In genomic region chr6:70879496-70879895, GRCh38 we compare ENCODE assay signal across 23 cellular contexts.
DNase-seq lines count a peak whose midpoint lies in the region; ATAC-seq, FAIRE-seq and TF ChIP-seq lines count a peak whose summit lies in the region.
"Had no signal": no experiment of that assay in that cellular context is flagged by ENCODE, and none has a peak within 500 bp of the region (broad histone marks: within the 10 kb centered on the region; RNA-seq: fewer than 3 reads in every experiment).

No MANE protein-coding gene starts in this region.

- no peak for TF ChIP-seq EP300 in GM12878 (IDR thresholded peaks at IDR 0.05; ENCODE audit: borderline replicate concordance in 1 of 2, control insufficient read depth in 1 of 2, low read depth in 2 of 2, low read length in 2 of 2)

- H3K36me3 ChIP-seq in GM12878 (ENCODE audit: control insufficient read depth in 2 of 2, insufficient read depth in 2 of 2, low read length in 1 of 2) = no peaks in the 10 kb centered on the region
- H3K36me3 ChIP-seq: BLaER1, HAP-1 had no signal

- no peak overlapping the region for H3K4ac ChIP-seq in H9 (ENCODE audit: low read depth, low read length)

- no peak for TF ChIP-seq CTCF in H9 (conservative IDR thresholded peaks at IDR 0.05)
- TF ChIP-seq CTCF in GM12878 (IDR thresholded peaks at IDR 0.05 in 2 of 3, conservative IDR thresholded peaks at IDR 0.05 in 1 of 3; ENCODE audit: control insufficient read depth in 2 of 3, extremely low read depth in 1 of 3, insufficient read depth in 1 of 3, low read depth in 3 of 3, low read length in 3 of 3) = no peak
- no peak for TF ChIP-seq CTCF in endothelial cell (IDR thresholded peaks at IDR 0.05; ENCODE audit: unreplicated experiment)
- no peak for TF ChIP-seq CTCF in foreskin keratinocyte (conservative IDR thresholded peaks at IDR 0.05)

- no peak overlapping the region for H3K56ac ChIP-seq in H9 (ENCODE audit: insufficient read length, low read depth, low read length)

- H3K9ac ChIP-seq in H9 (ENCODE audit: extremely low read depth, insufficient read length, low read length) (no peak overlapping the region), GM12878 (ENCODE audit: control insufficient read depth, insufficient read depth, low read length) (no peak overlapping the region)
- H3K9ac ChIP-seq: BLaER1, GM23248 had no signal

- H3K27ac Mint-ChIP-seq in H9 (peak overlapping the region in 1 of 3 experiments; percentile 29; a peak in 1 of 7 replicates), endothelial cell (ENCODE audit: unreplicated experiment) (no peak overlapping the region)
- H3K27ac Mint-ChIP-seq in stimulated activated naive CD8-positive, alpha-beta T cell treated with anti-CD3 and anti-CD28 coated beads, Interleukin-15, amount 100 ng/mL, for 72 hours = peak overlapping the region in 1 of 2 donors; percentile 32
- no peak overlapping the region for H3K27ac Mint-ChIP-seq in stimulated activated memory B cell treated with anti-CD40 and anti-IgM and Interleukin-4, amounts not matched to agents 10 μg/mL and 1 μg/mL and 100 μg/mL, for 72 hours
- H3K27ac Mint-ChIP-seq: B cell; CD4-positive, CD25-positive, alpha-beta regulatory T cell; CD8-positive, alpha-beta T cell; HFFc6 had no signal

- H2BK5ac ChIP-seq in H9 (ENCODE audit: insufficient read length, low read length) = no peak overlapping the region

- in situ Hi-C loops in GM12878 (cut with MboI) = loop anchor here (25.0 kb wide), 1 partner anchor 367 kb away; no protein-coding TSS in a partner anchor

- H4K8ac ChIP-seq in H9 (replicated peaks; ENCODE audit: insufficient read length, low read depth, low read length) = no peak overlapping the region

- SMC1A ChIA-PET in GM12878 (lab: Charles Lee; ENCODE audit: uncharacterized antibody, unreplicated experiment) = interaction anchor here (1.0 to 4.0 kb wide), 3 partner anchors 106 to 359 kb away, joined by 3 to 34 read pairs (median 3); no protein-coding TSS in a partner anchor

- no peaks in the 10 kb centered on the region for H3K27me3 ChIP-seq in H9 (ENCODE audit: insufficient read depth, low read length)
- no peaks in the 10 kb centered on the region for H3K27me3 ChIP-seq in GM12878 (replicated peaks in 1 of 2; ENCODE audit: control insufficient read depth in 2 of 2, insufficient read depth in 2 of 2, low read length in 1 of 2)
- H3K27me3 ChIP-seq in foreskin keratinocyte = peaks cover 27% of the 10 kb centered on the region
- H3K27me3 ChIP-seq: BLaER1 had no signal

- DNase-seq in H9 (no peak), GM12878 (ENCODE audit: low read depth, low spot score) (no peak), endothelial cell (ENCODE audit: low spot score) (no peak), foreskin keratinocyte (peak; percentile 8 to 44)
- no peak for DNase-seq in activated T-cell treated with anti-CD3 and anti-CD28 coated beads, Interleukin-2, amount 50 U/mL, for 48 hours
- no peak for DNase-seq in stimulated activated naive CD8-positive, alpha-beta T cell treated with anti-CD3 and anti-CD28 coated beads, Interleukin-15, amount 100 ng/mL, for 72 hours
- DNase-seq: Caco-2; CD4-positive, CD25-positive, alpha-beta regulatory T cell; CD8-positive, alpha-beta T cell; DMS153; DND-41; GM23248; HFFc6 had no signal

- peak overlapping the region; percentile 92; the same call in 1 of the 2 replicates for H2BK15ac ChIP-seq in H9 (ENCODE audit: low read depth, low read length)

- no peak overlapping the region for H3K27ac ChIP-seq in H9 (ENCODE audit: insufficient read length, low read depth, low read length)
- H3K27ac ChIP-seq in GM12878 (ENCODE audit: control insufficient read depth, insufficient read depth) = no peak overlapping the region
- H3K27ac ChIP-seq in foreskin keratinocyte = no peak overlapping the region
- H3K27ac ChIP-seq: 22Rv1, BLaER1, C4-2B, GM23248 had no signal

- H3K18ac ChIP-seq in H9 (ENCODE audit: insufficient read length, low read depth, low read length) = no peak overlapping the region

- H3K9me3 ChIP-seq in H9 (ENCODE audit: control insufficient read depth, low read depth, low read length) = no peaks in the 10 kb centered on the region
- no peaks in the 10 kb centered on the region; the same call in 2 of the 3 replicates for H3K9me3 ChIP-seq in GM12878 (replicated peaks; ENCODE audit: control insufficient read depth, insufficient read depth, low read length)
- H3K9me3 ChIP-seq: BLaER1, Caco-2, HAP-1 had no signal

- no peak for TF ChIP-seq POLR2A in GM12878 (IDR thresholded peaks at IDR 0.05; ENCODE audit: low read depth, low read length)

- H2AK5ac ChIP-seq in H9 (ENCODE audit: insufficient read length, low read length) = no peak overlapping the region

- no peak overlapping the region for H4K91ac ChIP-seq in H9 (ENCODE audit: insufficient read length, low read depth, low read length)

- H3K4me1 Mint-ChIP-seq in H9 (peaks cover 11% of the 10 kb centered on the region in 2 experiments), endothelial cell (ENCODE audit: unreplicated experiment) (no peaks in the 10 kb centered on the region)
- H3K4me1 Mint-ChIP-seq in stimulated activated naive CD8-positive, alpha-beta T cell treated with anti-CD3 and anti-CD28 coated beads, Interleukin-15, amount 100 ng/mL, for 72 hours = peaks cover 3% of the 10 kb centered on the region
- H3K4me1 Mint-ChIP-seq in stimulated activated memory B cell treated with anti-CD40 and anti-IgM and Interleukin-4, amounts not matched to agents 10 μg/mL and 1 μg/mL and 100 μg/mL, for 72 hours = peaks cover 4% of the 10 kb centered on the region
- H3K4me1 Mint-ChIP-seq: B cell had no signal

- no peak overlapping the region for H2BK20ac ChIP-seq in H9 (ENCODE audit: low read depth, low read length, poor library complexity, severe bottlenecking)

- no TSS peak for BruUV-seq in GM12878 (replicated peaks; lab: Mats Ljungman, UMichigan)

- RAD21 ChIA-PET in GM12878 (lab: Charles Lee; ENCODE audit: unreplicated experiment) = interaction anchor here (0.6 to 1.4 kb wide), 2 partner anchors 172 to 569 kb away, joined by 4 to 9 read pairs; no protein-coding TSS in a partner anchor

- POLR2A ChIA-PET in GM12878 (lab: Charles Lee) = no interaction called here

- no peak overlapping the region for H3K4me3 Mint-ChIP-seq in H9
- peak overlapping the region; percentile 1 for H3K4me3 Mint-ChIP-seq in endothelial cell (ENCODE audit: unreplicated experiment)
- no peak overlapping the region for H3K4me3 Mint-ChIP-seq in stimulated activated naive CD8-positive, alpha-beta T cell treated with anti-CD3 and anti-CD28 coated beads, Interleukin-15, amount 100 ng/mL, for 72 hours
- no peak overlapping the region for H3K4me3 Mint-ChIP-seq in stimulated activated memory B cell treated with anti-CD40 and anti-IgM and Interleukin-4, amounts not matched to agents 10 μg/mL and 1 μg/mL and 100 μg/mL, for 72 hours
- H3K4me3 Mint-ChIP-seq: B cell; CD4-positive, CD25-positive, alpha-beta regulatory T cell; CD8-positive, alpha-beta T cell; HFFc6 had no signal

- H3K4me2 ChIP-seq in H9 (ENCODE audit: insufficient read depth, insufficient read length, low read length) (no peak overlapping the region), GM12878 (ENCODE audit: control insufficient read depth, insufficient read depth) (no peak overlapping the region)
- H3K4me2 ChIP-seq: BLaER1 had no signal

- H3K27me3 Mint-ChIP-seq in H9 (ENCODE audit: low read depth) = no peaks in the 10 kb centered on the region
- H3K27me3 Mint-ChIP-seq in endothelial cell (ENCODE audit: unreplicated experiment) = peaks cover 3% of the 10 kb centered on the region
- H3K27me3 Mint-ChIP-seq in stimulated activated naive CD8-positive, alpha-beta T cell treated with anti-CD3 and anti-CD28 coated beads, Interleukin-15, amount 100 ng/mL, for 72 hours = peaks cover 43% of the 10 kb centered on the region
- peaks cover 39% of the 10 kb centered on the region for H3K27me3 Mint-ChIP-seq in stimulated activated memory B cell treated with anti-CD40 and anti-IgM and Interleukin-4, amounts not matched to agents 10 μg/mL and 1 μg/mL and 100 μg/mL, for 72 hours

- ATAC-seq in GM12878 (no peak), foreskin keratinocyte (peak; percentile 37), HG03196 (IDR thresholded peaks at IDR 0.05; ENCODE audit: unreplicated experiment) (no peak)
- ATAC-seq in stimulated activated naive CD8-positive, alpha-beta T cell treated with anti-CD3 and anti-CD28 coated beads, Interleukin-15, amount 100 ng/mL, for 72 hours = no peak
- no peak for ATAC-seq in stimulated activated memory B cell treated with anti-CD40 and anti-IgM and Interleukin-4, amounts not matched to agents 10 μg/mL and 1 μg/mL and 100 μg/mL, for 72 hours
- ATAC-seq: CD8-positive, alpha-beta T cell had no signal

- no peaks in the 10 kb centered on the region for H3K79me2 ChIP-seq in H9 (ENCODE audit: insufficient read depth, low read length)
- H3K79me2 ChIP-seq in GM12878 (ENCODE audit: control insufficient read depth, insufficient read depth, low read length) = no peaks in the 10 kb centered on the region

- H3T11ph ChIP-seq in H9 (ENCODE audit: low read length) = no peak overlapping the region

- no peaks in the 10 kb centered on the region; a peak in 1 of 5 replicates for H3K9me3 Mint-ChIP-seq in H9
- H3K9me3 Mint-ChIP-seq in endothelial cell (ENCODE audit: unreplicated experiment) = no peaks in the 10 kb centered on the region
- H3K9me3 Mint-ChIP-seq in stimulated activated naive CD8-positive, alpha-beta T cell treated with anti-CD3 and anti-CD28 coated beads, Interleukin-15, amount 100 ng/mL, for 72 hours = no peaks in the 10 kb centered on the region
- H3K9me3 Mint-ChIP-seq in stimulated activated memory B cell treated with anti-CD40 and anti-IgM and Interleukin-4, amounts not matched to agents 10 μg/mL and 1 μg/mL and 100 μg/mL, for 72 hours = no peaks in the 10 kb centered on the region
- H3K9me3 Mint-ChIP-seq: CD8-positive, alpha-beta T cell; HFFc6 had no signal

- H3K79me1 ChIP-seq in H9 (ENCODE audit: insufficient read depth, low read depth, low read length, poor library complexity, severe bottlenecking) = no peaks in the 10 kb centered on the region

- WGBS in H9 (ENCODE audit: extremely low coverage, insufficient read length, low lambda C conversion rate) = no CpG with 5 or more reads among the region's 5 CpGs
- WGBS in GM12878 (ENCODE audit: insufficient coverage, insufficient replicate concordance, low lambda C conversion rate, missing lambda C conversion rate) = 67% methylated on average over 5 of the region's 5 CpGs

- no peak for FAIRE-seq in GM12878 (lab: Jason Lieb, UNC)
- FAIRE-seq: A204.1, G401.6, GM19239 had no signal

- no peak overlapping the region for H4K5ac ChIP-seq in H9 (ENCODE audit: insufficient read length, low read depth, low read length)

- intact Hi-C loops in GM12878 (cut with micrococcal nuclease; ENCODE audit: unreplicated experiment) = no loop called here

- H3K4me1 ChIP-seq in H9 (ENCODE audit: insufficient read depth, low read length) (peaks cover 4% of the 10 kb centered on the region; the same call in 1 of the 2 replicates), GM12878 (ENCODE audit: control insufficient read depth, insufficient read depth, low read length) (no peaks in the 10 kb centered on the region), foreskin keratinocyte (no peaks in the 10 kb centered on the region)
- H3K4me1 ChIP-seq: Caco-2, HAP-1 had no signal

- H2AFZ ChIP-seq in H9 (ENCODE audit: low read length) (no peak overlapping the region), GM12878 (ENCODE audit: control insufficient read depth, low read depth, low read length) (no peak overlapping the region)
- H2AFZ ChIP-seq: GM23248 had no signal

- H2BK12ac ChIP-seq in H9 (ENCODE audit: insufficient read length, low read depth, low read length) = no peak overlapping the region

- H3K4me3 ChIP-seq in GM12878 = no peak overlapping the region
- H3K4me3 ChIP-seq: BLaER1, GM23248, HAP-1 had no signal

- H3K36me3 Mint-ChIP-seq in H9 (ENCODE audit: insufficient read depth in 1 of 3, low read depth in 3 of 3) = peaks cover 0 to 2% (median 0%) of the 10 kb centered on the region in 3 experiments; a peak in 1 of 7 replicates
- no peaks in the 10 kb centered on the region for H3K36me3 Mint-ChIP-seq in endothelial cell (ENCODE audit: low read depth, unreplicated experiment)
- no peaks in the 10 kb centered on the region for H3K36me3 Mint-ChIP-seq in stimulated activated memory B cell treated with anti-CD40 and anti-IgM and Interleukin-4, amounts not matched to agents 10 μg/mL and 1 μg/mL and 100 μg/mL, for 72 hours
- H3K36me3 Mint-ChIP-seq: CD4-positive, CD25-positive, alpha-beta regulatory T cell; CD8-positive, alpha-beta T cell had no signal

- H4K20me1 ChIP-seq in H9 (ENCODE audit: control insufficient read depth, insufficient read depth, insufficient read length) (no peaks in the 10 kb centered on the region), GM12878 (ENCODE audit: control insufficient read depth, insufficient read depth) (no peaks in the 10 kb centered on the region)
- H4K20me1 ChIP-seq: BLaER1 had no signal

- H3K23ac ChIP-seq in H9 (ENCODE audit: insufficient read length, low read depth, low read length) = no peak overlapping the region

- no peaks in the 10 kb centered on the region for H3K23me2 ChIP-seq in H9 (ENCODE audit: insufficient read length, low read depth, low read length, poor library complexity, severe bottlenecking)

- H2BK120ac ChIP-seq in H9 (ENCODE audit: low read depth, low read length, poor library complexity, severe bottlenecking) = no peak overlapping the region

- no peak for TF ChIP-seq RAD21 in GM12878 (IDR thresholded peaks at IDR 0.05; ENCODE audit: insufficient read depth, low read depth, low read length)

- H3K14ac ChIP-seq in H9 (ENCODE audit: insufficient read depth, low read length) = no peak overlapping the region; the same call in 1 of the 2 replicates

- CTCF ChIA-PET in GM12878 (lab: Yijun Ruan, JAX) = interaction anchor here (0.6 to 5.3 kb wide), 5 partner anchors 146 to 569 kb away, joined by 3 to 53 read pairs (median 6); no protein-coding TSS in a partner anchor

Comparison
In these comparisons a context has a peak if more than half of its experiments do, and no peak if none do; other contexts are left out.
1. DNase-seq: peak in foreskin keratinocyte (2 of 2); none in H9 (single experiment), GM12878 (single experiment), endothelial cell (single experiment), activated T-cell treated with anti-CD3 and anti-CD28 coated beads, Interleukin-2, amount 50 U/mL, for 48 hours (0 of 2) and stimulated activated naive CD8-positive, alpha-beta T cell treated with anti-CD3 and anti-CD28 coated beads, Interleukin-15, amount 100 ng/mL, for 72 hours (0 of 2).